Comparison of ENCODE assay signal across 9 cellular contexts in genomic region chr9:128550226-128550625, GRCh38. TPM values are rescaled to one million over a fixed set of nuclear protein-coding genes. Genes with fewer than 3 reads are reported as not detected.
DNase-seq lines count a peak whose midpoint lies in the region; ATAC-seq, FAIRE-seq and TF ChIP-seq lines count a peak whose summit lies in the region.
"Had no signal": no experiment of that assay in that cellular context is flagged by ENCODE, and none has a peak within 500 bp of the region (broad histone marks: within the 10 kb centered on the region; RNA-seq: fewer than 3 reads in every experiment).

No MANE protein-coding gene starts in this region.

- no peak for FAIRE-seq in astrocyte (lab: Jason Lieb, UNC)
- FAIRE-seq: A549 had no signal

- peak overlapping the region; percentile 24 for H2AFZ ChIP-seq in astrocyte (ENCODE audit: low read depth, low read length)

- H3K4me1 Mint-ChIP-seq in T-helper 1 cell treated with Interleukin-12 subunit alpha and Interleukin-12 subunit beta and Interleukin-4 antibody, amounts not matched to agents 30 μg/mL and 1 μg/mL, for 36 hours (ENCODE audit: low read depth): peaks cover 31% of the 10 kb centered on the region
- peaks cover 26% of the 10 kb centered on the region for H3K4me1 Mint-ChIP-seq in astrocyte (ENCODE audit: low read depth, unreplicated experiment)
- H3K4me1 Mint-ChIP-seq in nephron progenitor cell: peaks cover 37% of the 10 kb centered on the region

- ATAC-seq in GM19324 (IDR thresholded peaks at IDR 0.05; ENCODE audit: low FRiP score, unreplicated experiment) (no peak), GM21447 (IDR thresholded peaks at IDR 0.05; ENCODE audit: unreplicated experiment) (no peak)
- ATAC-seq: A549 had no signal

- DNase-seq in T-helper 1 cell (no peak), astrocyte (ENCODE audit: low read depth) (no peak), nephron progenitor cell (no peak), suprapubic skin (ENCODE audit: low spot score in 2 of 2) (no peak), SHP77 (lab: John Stamatoyannopoulos, UW) (no peak)

- no peaks in the 10 kb centered on the region for H3K9me3 Mint-ChIP-seq in T-helper 1 cell treated with Interleukin-12 subunit alpha and Interleukin-12 subunit beta and Interleukin-4 antibody, amounts not matched to agents 30 μg/mL and 1 μg/mL, for 36 hours
- H3K9me3 Mint-ChIP-seq in astrocyte (ENCODE audit: unreplicated experiment) (no peaks in the 10 kb centered on the region), nephron progenitor cell (no peaks in the 10 kb centered on the region)

- H3K4me3 ChIP-seq in astrocyte (ENCODE audit: insufficient read depth, low read depth, low read length): no peak overlapping the region
- no peak overlapping the region for H3K4me3 ChIP-seq in suprapubic skin
- H3K4me3 ChIP-seq: A549 had no signal

- no peak for TF ChIP-seq POLR2A in suprapubic skin (IDR thresholded peaks at IDR 0.05)

- peak overlapping the region; percentile 95 for H3K4me2 ChIP-seq in astrocyte (ENCODE audit: low read length)

- H3K27ac Mint-ChIP-seq in T-helper 1 cell treated with Interleukin-12 subunit alpha and Interleukin-12 subunit beta and Interleukin-4 antibody, amounts not matched to agents 30 μg/mL and 1 μg/mL, for 36 hours: peak overlapping the region; percentile 98
- H3K27ac Mint-ChIP-seq in astrocyte (ENCODE audit: unreplicated experiment) (peak overlapping the region; percentile 96), nephron progenitor cell (peak overlapping the region; percentile 39)

- H3K4me1 ChIP-seq in astrocyte (ENCODE audit: insufficient read depth, low read length): peaks cover 33% of the 10 kb centered on the region
- peaks cover 46% of the 10 kb centered on the region for H3K4me1 ChIP-seq in suprapubic skin

- peak overlapping the region; percentile 85 for H3K9ac ChIP-seq in astrocyte (ENCODE audit: low read length)

- H3K9me3 ChIP-seq in astrocyte (ENCODE audit: insufficient read depth, low read depth, low read length): no peaks in the 10 kb centered on the region
- no peaks in the 10 kb centered on the region for H3K9me3 ChIP-seq in suprapubic skin
- H3K9me3 ChIP-seq: A549 had no signal

- TF ChIP-seq EP300 in suprapubic skin (IDR thresholded peaks at IDR 0.05): no peak

- no peaks in the 10 kb centered on the region for H3K27me3 Mint-ChIP-seq in T-helper 1 cell treated with Interleukin-12 subunit alpha and Interleukin-12 subunit beta and Interleukin-4 antibody, amounts not matched to agents 30 μg/mL and 1 μg/mL, for 36 hours (ENCODE audit: low read depth)
- H3K27me3 Mint-ChIP-seq in astrocyte (ENCODE audit: low read depth, unreplicated experiment) (no peaks in the 10 kb centered on the region), nephron progenitor cell (ENCODE audit: low read depth, poor library complexity) (no peaks in the 10 kb centered on the region)

- peak overlapping the region; percentile 55 for H3K4me3 Mint-ChIP-seq in T-helper 1 cell treated with Interleukin-12 subunit alpha and Interleukin-12 subunit beta and Interleukin-4 antibody, amounts not matched to agents 30 μg/mL and 1 μg/mL, for 36 hours
- H3K4me3 Mint-ChIP-seq in astrocyte (ENCODE audit: unreplicated experiment) (peak overlapping the region; percentile 34), nephron progenitor cell (peak overlapping the region; percentile 91)

- H4K20me1 ChIP-seq in astrocyte (ENCODE audit: insufficient read depth, low read length): peaks cover 24% of the 10 kb centered on the region

- no peak for TF ChIP-seq CTCF in astrocyte (IDR thresholded peaks at IDR 0.05; ENCODE audit: insufficient read depth, low read depth, low read length)
- TF ChIP-seq CTCF in nephron progenitor cell (IDR thresholded peaks at IDR 0.05): no peak
- TF ChIP-seq CTCF in suprapubic skin (IDR thresholded peaks at IDR 0.05): no peak

- H3K27ac ChIP-seq in astrocyte (ENCODE audit: low read depth, low read length) (peak overlapping the region; percentile 80), suprapubic skin (peak overlapping the region; percentile 96)

- 52% methylated on average over 2 of the region's 2 CpGs for WGBS in suprapubic skin

- H3K27me3 ChIP-seq in astrocyte (ENCODE audit: insufficient read depth, low read length) (no peaks in the 10 kb centered on the region), suprapubic skin (no peaks in the 10 kb centered on the region)

- no peaks in the 10 kb centered on the region for H3K36me3 ChIP-seq in astrocyte (ENCODE audit: insufficient read depth, low read length)
- H3K36me3 ChIP-seq in suprapubic skin: no peaks in the 10 kb centered on the region

- peaks cover 28% of the 10 kb centered on the region for H3K79me2 ChIP-seq in astrocyte (ENCODE audit: insufficient read depth, low read length)

- H3K36me3 Mint-ChIP-seq in T-helper 1 cell treated with Interleukin-12 subunit alpha and Interleukin-12 subunit beta and Interleukin-4 antibody, amounts not matched to agents 30 μg/mL and 1 μg/mL, for 36 hours (ENCODE audit: low read depth): peaks cover 9% of the 10 kb centered on the region
- H3K36me3 Mint-ChIP-seq in astrocyte (ENCODE audit: low read depth, unreplicated experiment) (no peaks in the 10 kb centered on the region), nephron progenitor cell (ENCODE audit: low read depth) (no peaks in the 10 kb centered on the region)

RNA-seq across cellular contexts. Expression of gene SPTAN1, which starts 2.2 kb away (rescaled TPM):
- total RNA-seq in astrocyte (523 and 604 TPM in 2 replicates), suprapubic skin (100 to 1,000 TPM; 251 to 476 (median 354) TPM)

RNA-seq across cellular contexts. Expression of gene GLE1, which starts 45.7 kb away (rescaled TPM):
- total RNA-seq in astrocyte (15.0 and 17.5 TPM in 2 replicates), suprapubic skin (10 to 100 TPM; 27.5 to 39.6 (median 28.5) TPM)

Comparison
In these comparisons a context has a peak if more than half of its experiments do, and no peak if none do; other contexts are left out.
1. H3K27ac Mint-ChIP-seq: peak in every context shown above with its lines; median percentile 98 in T-helper 1 cell treated with Interleukin-12 subunit alpha and Interleukin-12 subunit beta and Interleukin-4 antibody, amounts not matched to agents 30 μg/mL and 1 μg/mL, for 36 hours; 96 in astrocyte; 39 in nephron progenitor cell.
2. H3K4me3 Mint-ChIP-seq: peak in every context shown above with its lines; median percentile 91 in nephron progenitor cell; 55 in T-helper 1 cell treated with Interleukin-12 subunit alpha and Interleukin-12 subunit beta and Interleukin-4 antibody, amounts not matched to agents 30 μg/mL and 1 μg/mL, for 36 hours; 34 in astrocyte.